Comparison of ENCODE assay signal across 8 cellular contexts in genomic region chr10:58152698-58153263, GRCh38.
A peak's percentile ranks its signal among the peaks of the same experiment; 100 is the strongest.
DNase-seq lines count a peak whose midpoint lies in the region; ATAC-seq and TF ChIP-seq lines count a peak whose summit lies in the region.

No MANE protein-coding gene starts in this region.

- TF ChIP-seq POLR2A in gastrocnemius medialis (IDR thresholded peaks at IDR 0.05) = no peak

- no peaks in the 10 kb centered on the region for H3K9me3 ChIP-seq in NT2/D1 (ENCODE audit: insufficient read depth, low read length)
- H3K9me3 ChIP-seq in right atrium auricular region = no peaks in the 10 kb centered on the region
- no peaks in the 10 kb centered on the region for H3K9me3 ChIP-seq in gastrocnemius medialis

- no peaks in the 10 kb centered on the region for H3K4me1 ChIP-seq in NT2/D1 (ENCODE audit: insufficient read depth, insufficient read length)
- no peaks in the 10 kb centered on the region for H3K4me1 ChIP-seq in right atrium auricular region
- no peaks in the 10 kb centered on the region for H3K4me1 ChIP-seq in gastrocnemius medialis

- H3K36me3 ChIP-seq in NT2/D1 (ENCODE audit: insufficient read depth, insufficient read length, low read length) (no peaks in the 10 kb centered on the region), right atrium auricular region (no peaks in the 10 kb centered on the region), gastrocnemius medialis (no peaks in the 10 kb centered on the region)

- no peak overlapping the region for H3K9ac ChIP-seq in NT2/D1 (ENCODE audit: insufficient read length, low read depth)

- in situ Hi-C loops in gastrocnemius medialis (cut with MboI; ENCODE audit: low sequenced_read_pairs in 4 of 4) = loop anchor here in 1 of 4 donors (25.0 kb wide), 1 partner anchor 260 kb away; no protein-coding TSS in a partner anchor

- no peaks in the 10 kb centered on the region for H3K27me3 ChIP-seq in NT2/D1 (ENCODE audit: insufficient read depth, insufficient read length)
- H3K27me3 ChIP-seq in right atrium auricular region = no peaks in the 10 kb centered on the region
- no peaks in the 10 kb centered on the region for H3K27me3 ChIP-seq in gastrocnemius medialis

- TF ChIP-seq CTCF in right atrium auricular region (IDR thresholded peaks at IDR 0.05) (peak; percentile 13 to 65), gastrocnemius medialis (IDR thresholded peaks at IDR 0.05 in 4 of 5, conservative IDR thresholded peaks at IDR 0.05 in 1 of 5) (peak in 4 of 5 experiments; percentile 18 to 51 (median 42))

- H3K27ac ChIP-seq in right atrium auricular region (no peak overlapping the region), gastrocnemius medialis (no peak overlapping the region)

- intact Hi-C loops in gastrocnemius medialis (cut with DNase I; ENCODE audit: low total_unique reads) = no loop called here

- DNase-seq in activated gamma-delta T cell treated with Interleukin-2 at 50 U/mL for 16 hours (peak; percentile 7), activated gamma-delta T cell (lab: John Stamatoyannopoulos, UW) (no peak), NT2/D1 (ENCODE audit: low read depth, low spot score) (peak; percentile 40), right atrium auricular region (ENCODE audit: low spot score) (no peak), gastrocnemius medialis (no peak)
- DNase-seq in activated naive CD4-positive, alpha-beta T cell treated with anti-CD3 and anti-CD28 coated beads, Interleukin-2, amount 50 U/mL, for 16 hours = peak; percentile 44

- ATAC-seq in HG03175 (IDR thresholded peaks at IDR 0.05; ENCODE audit: unreplicated experiment) = peak; percentile 61
- ATAC-seq in gastrocnemius medialis = no peak
- no peak for ATAC-seq in HG03460 (IDR thresholded peaks at IDR 0.05; ENCODE audit: unreplicated experiment)

- H3K4me3 ChIP-seq in NT2/D1 (ENCODE audit: insufficient read length, low read depth) (no peak overlapping the region), right atrium auricular region (no peak overlapping the region), gastrocnemius medialis (no peak overlapping the region)

Comparison
In these comparisons a context has a peak if more than half of its experiments do, and no peak if none do; other contexts are left out.
1. DNase-seq: peak in activated gamma-delta T cell treated with Interleukin-2 at 50 U/mL for 16 hours (single experiment), NT2/D1 (single experiment) and activated naive CD4-positive, alpha-beta T cell treated with anti-CD3 and anti-CD28 coated beads, Interleukin-2, amount 50 U/mL, for 16 hours (single experiment); none in activated gamma-delta T cell (single experiment), right atrium auricular region (single experiment) and gastrocnemius medialis (0 of 2).